Comparison of ENCODE assay signal across 28 cellular contexts in genomic region chr7:68550027-68550426, GRCh38.
"Had no signal": no experiment of that assay in that cellular context is flagged by ENCODE, and none has a peak within 500 bp of the region (broad histone marks: within the 10 kb centered on the region; RNA-seq: fewer than 3 reads in every experiment).

No MANE protein-coding gene starts in this region.

- H3K4me1 Mint-ChIP-seq: stimulated activated effector memory CD8-positive, alpha-beta T cell treated with anti-CD3 and anti-CD28 coated beads, Interleukin-12 subunit alpha, Interleukin-12 subunit beta, amount 100 ng/mL, for 72 hours; stimulated activated memory B cell treated with anti-CD40 and anti-IgM and Interleukin-4, amounts not matched to agents 10 μg/mL and 1 μg/mL and 100 μg/mL, for 72 hours; stimulated activated naive B cell treated with anti-CD40 and anti-IgM and Interleukin-4, amounts not matched to agents 10 μg/mL and 1 μg/mL and 100 μg/mL, for 72 hours; stimulated activated naive CD8-positive, alpha-beta T cell treated with anti-CD3 and anti-CD28 coated beads, Interleukin-15, amount 100 ng/mL, for 72 hours had no signal

- H3K27me3 ChIP-seq: stomach, testis, thyroid gland, tibial artery, tibial nerve, transverse colon, upper lobe of left lung, upper lobe of right lung, uterus, vagina had no signal

- FAIRE-seq: urothelium cell line had no signal

- H3K4me1 ChIP-seq: stomach, suprapubic skin, testis, thyroid gland, tibial artery, tibial nerve, transverse colon, upper lobe of left lung, upper lobe of right lung, uterus, vagina had no signal

- H3K27ac ChIP-seq: stomach, suprapubic skin, testis, thoracic aorta, thyroid gland, tibial artery, tibial nerve, transverse colon, upper lobe of left lung, upper lobe of right lung, uterus, vagina had no signal

- DNase-seq: stimulated activated CD4-positive, alpha-beta T cell treated with anti-CD3 and anti-CD28 coated beads, Interleukin-2, amount 100 ng/mL, for 48 hours; stimulated activated CD4-positive, alpha-beta T cell treated with anti-CD3 and anti-CD28 coated beads, Interleukin-4, amount 100 ng/mL, for 1 hour; stimulated activated CD4-positive, alpha-beta T cell treated with anti-CD3 and anti-CD28 coated beads, Interleukin-4, amount 100 ng/mL, for 24 hours; stimulated activated CD4-positive, alpha-beta T cell treated with anti-CD3 and anti-CD28 coated beads, Interleukin-4, amount 100 ng/mL, for 4 hours; stimulated activated CD8-positive, alpha-beta memory T cell treated with anti-CD3 and anti-CD28 coated beads, Interleukin-4, amount 100 ng/mL, for 48 hours; stimulated activated naive B cell treated with anti-CD40 and anti-IgM and Interleukin-4, amounts not matched to agents 10 μg/mL and 1 μg/mL and 100 μg/mL, for 72 hours; stimulated activated naive CD4-positive, alpha-beta T cell; stimulated activated naive CD4-positive, alpha-beta T cell treated with Interleukin-2 at 50 U/mL for 16 hours; stimulated activated naive CD8-positive, alpha-beta T cell treated with anti-CD3 and anti-CD28 coated beads, Interleukin-15, amount 100 ng/mL, for 72 hours; stimulated activated naive CD8-positive, alpha-beta T cell treated with anti-CD3 and anti-CD28 coated beads, Interleukin-15, Interleukin-2, amounts not matched to agents 100 U/mL and 50 U/mL, for 24 hours; stomach; substantia nigra; testis; thyroid gland; tibial artery; transverse colon; trophoblast cell; upper lobe of left lung; upper lobe of right lung; uterus had no signal

- H3K36me3 Mint-ChIP-seq: stimulated activated effector memory CD8-positive, alpha-beta T cell treated with anti-CD3 and anti-CD28 coated beads, Interleukin-12 subunit alpha, Interleukin-12 subunit beta, amount 100 ng/mL, for 72 hours; stimulated activated memory B cell treated with anti-CD40 and anti-IgM and Interleukin-4, amounts not matched to agents 10 μg/mL and 1 μg/mL and 100 μg/mL, for 72 hours; stimulated activated naive B cell treated with anti-CD40 and anti-IgM and Interleukin-4, amounts not matched to agents 10 μg/mL and 1 μg/mL and 100 μg/mL, for 72 hours had no signal

- H3K4me3 ChIP-seq: stomach, suprapubic skin, testis, thoracic aorta, thyroid gland, tibial artery, tibial nerve, transverse colon, upper lobe of left lung, upper lobe of right lung, uterus, vagina had no signal

- H3K36me3 ChIP-seq: stomach, suprapubic skin, thoracic aorta, thyroid gland, tibial artery, tibial nerve, transverse colon, upper lobe of left lung, upper lobe of right lung, uterus, vagina had no signal

- H3K4me3 Mint-ChIP-seq: stimulated activated effector memory CD8-positive, alpha-beta T cell treated with anti-CD3 and anti-CD28 coated beads, Interleukin-12 subunit alpha, Interleukin-12 subunit beta, amount 100 ng/mL, for 72 hours; stimulated activated memory B cell treated with anti-CD40 and anti-IgM and Interleukin-4, amounts not matched to agents 10 μg/mL and 1 μg/mL and 100 μg/mL, for 72 hours; stimulated activated naive B cell treated with anti-CD40 and anti-IgM and Interleukin-4, amounts not matched to agents 10 μg/mL and 1 μg/mL and 100 μg/mL, for 72 hours; stimulated activated naive CD8-positive, alpha-beta T cell treated with anti-CD3 and anti-CD28 coated beads, Interleukin-15, amount 100 ng/mL, for 72 hours; stimulated activated naive CD8-positive, alpha-beta T cell treated with anti-CD3 and anti-CD28 coated beads, Interleukin-15, Interleukin-2, amounts not matched to agents 100 ng/mL and 50 ng/mL, for 24 hours had no signal

- H3K9me3 ChIP-seq: stomach, suprapubic skin, testis, thoracic aorta, thyroid gland, tibial artery, tibial nerve, transverse colon, upper lobe of left lung, upper lobe of right lung, uterus, vagina had no signal

- H3K27me3 Mint-ChIP-seq: stimulated activated memory B cell treated with anti-CD40 and anti-IgM and Interleukin-4, amounts not matched to agents 10 μg/mL and 1 μg/mL and 100 μg/mL, for 72 hours; stimulated activated naive B cell treated with anti-CD40 and anti-IgM and Interleukin-4, amounts not matched to agents 10 μg/mL and 1 μg/mL and 100 μg/mL, for 72 hours; stimulated activated naive CD8-positive, alpha-beta T cell treated with anti-CD3 and anti-CD28 coated beads, Interleukin-15, amount 100 ng/mL, for 72 hours; stimulated activated naive CD8-positive, alpha-beta T cell treated with anti-CD3 and anti-CD28 coated beads, Interleukin-15, Interleukin-2, amounts not matched to agents 100 ng/mL and 50 ng/mL, for 24 hours had no signal

- ATAC-seq: stimulated activated effector memory CD8-positive, alpha-beta T cell treated with anti-CD3 and anti-CD28 coated beads, Interleukin-12 subunit alpha, Interleukin-12 subunit beta, amount 100 ng/mL, for 72 hours; stimulated activated memory B cell treated with anti-CD40 and anti-IgM and Interleukin-4, amounts not matched to agents 10 μg/mL and 1 μg/mL and 100 μg/mL, for 72 hours; stimulated activated naive B cell treated with anti-CD40 and anti-IgM and Interleukin-4, amounts not matched to agents 10 μg/mL and 1 μg/mL and 100 μg/mL, for 72 hours; stimulated activated naive CD8-positive, alpha-beta T cell treated with anti-CD3 and anti-CD28 coated beads, Interleukin-15, amount 100 ng/mL, for 72 hours; stimulated activated naive CD8-positive, alpha-beta T cell treated with anti-CD3 and anti-CD28 coated beads, Interleukin-15, Interleukin-2, amounts not matched to agents 100 U/mL and 50 U/mL, for 24 hours; upper lobe of right lung had no signal

- H3K27ac Mint-ChIP-seq: stimulated activated effector memory CD8-positive, alpha-beta T cell treated with anti-CD3 and anti-CD28 coated beads, Interleukin-12 subunit alpha, Interleukin-12 subunit beta, amount 100 ng/mL, for 72 hours; stimulated activated memory B cell treated with anti-CD40 and anti-IgM and Interleukin-4, amounts not matched to agents 10 μg/mL and 1 μg/mL and 100 μg/mL, for 72 hours; stimulated activated naive B cell treated with anti-CD40 and anti-IgM and Interleukin-4, amounts not matched to agents 10 μg/mL and 1 μg/mL and 100 μg/mL, for 72 hours; stimulated activated naive CD8-positive, alpha-beta T cell treated with anti-CD3 and anti-CD28 coated beads, Interleukin-15, amount 100 ng/mL, for 72 hours; stimulated activated naive CD8-positive, alpha-beta T cell treated with anti-CD3 and anti-CD28 coated beads, Interleukin-15, Interleukin-2, amounts not matched to agents 100 ng/mL and 50 ng/mL, for 24 hours had no signal
